In the genomic region with DNA sequence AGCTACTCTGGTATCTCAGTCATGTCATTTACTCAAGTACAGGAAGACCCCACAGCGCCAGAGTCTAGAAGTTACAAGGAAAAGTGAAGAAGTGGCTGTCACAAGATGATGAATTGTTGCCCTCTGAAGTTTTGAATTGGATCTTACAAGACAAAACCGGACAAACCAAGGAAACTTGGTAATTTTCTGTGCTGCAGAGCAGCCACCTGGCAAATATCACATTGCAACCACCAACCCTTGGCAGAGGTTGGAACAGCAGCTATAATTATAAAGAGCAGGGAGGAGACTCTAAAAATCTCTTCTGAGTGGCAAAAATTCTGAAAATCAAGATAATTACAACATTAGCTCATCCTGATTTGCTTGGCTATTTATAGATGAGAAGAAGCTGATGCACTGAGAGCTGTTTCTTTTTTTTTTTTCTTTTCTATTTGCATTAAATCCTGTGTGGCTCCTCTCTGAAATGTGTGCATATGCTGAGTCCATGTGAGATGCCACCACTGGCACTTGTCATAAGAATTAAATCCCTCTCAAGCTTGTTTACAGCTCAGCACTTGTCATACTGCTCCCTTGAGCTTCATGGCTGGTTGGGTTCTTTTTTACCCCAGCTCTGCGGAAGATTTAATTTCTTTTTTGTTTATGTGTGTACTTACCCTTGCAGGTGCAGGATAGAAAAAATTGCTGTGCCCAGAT, we compare ENCODE assay signal across 15 cellular contexts.
A peak's percentile ranks its signal among the peaks of the same experiment; 100 is the strongest.
DNase-seq lines count a peak whose midpoint lies in the region; ATAC-seq and TF ChIP-seq lines count a peak whose summit lies in the region.
"Had no signal": no experiment of that assay in that cellular context is flagged by ENCODE, and none has a peak within 500 bp of the region (broad histone marks: within the 10 kb centered on the region; RNA-seq: fewer than 3 reads in every experiment).

No MANE protein-coding gene starts in this region.

- H3K4me1 ChIP-seq in DND-41 (ENCODE audit: insufficient read depth, low read length): peaks cover 84% of the 10 kb centered on the region
- H3K4me1 ChIP-seq: heart left ventricle had no signal

- peak overlapping the region; percentile 54 for H3K9ac ChIP-seq in DND-41 (ENCODE audit: low read depth, low read length)
- H3K9ac ChIP-seq in neural cell (ENCODE audit: low read length): no peak overlapping the region

- H2AFZ ChIP-seq in DND-41 (ENCODE audit: low read depth, low read length) (peak overlapping the region; percentile 63), neural cell (ENCODE audit: low read depth, low read length) (no peak overlapping the region)

- no peaks in the 10 kb centered on the region for H3F3A ChIP-seq in neural cell (ENCODE audit: insufficient read depth, low read length, poor library complexity, severe bottlenecking)

- H3K9me3 ChIP-seq in DND-41 (ENCODE audit: insufficient read depth, low read length, severe bottlenecking) (no peaks in the 10 kb centered on the region), neural cell (ENCODE audit: low read length) (no peaks in the 10 kb centered on the region)
- H3K9me3 ChIP-seq: heart left ventricle had no signal

- H3K9me2 ChIP-seq in neural cell (ENCODE audit: insufficient read depth, low read length): no peaks in the 10 kb centered on the region

- peak overlapping the region; percentile 95 for H3K27ac ChIP-seq in DND-41 (ENCODE audit: low read length)
- H3K27ac ChIP-seq in neural cell (ENCODE audit: low read length): peak overlapping the region; percentile 36
- H3K27ac ChIP-seq: heart left ventricle had no signal

- peak overlapping the region; percentile 53 for H3K4me2 ChIP-seq in DND-41 (ENCODE audit: insufficient read depth, low read length)
- peak overlapping the region; percentile 17 for H3K4me2 ChIP-seq in neural cell (ENCODE audit: low read length)

- ATAC-seq in DND-41 (ENCODE audit: insufficient read depth, low read depth) (peak; percentile 57), HG03135 (IDR thresholded peaks at IDR 0.05; ENCODE audit: unreplicated experiment) (no peak), HG03139 (IDR thresholded peaks at IDR 0.05; ENCODE audit: unreplicated experiment) (no peak)
- ATAC-seq: heart left ventricle had no signal

- peak; percentile 39 for TF ChIP-seq CTCF in DND-41 (IDR thresholded peaks at IDR 0.05; ENCODE audit: borderline replicate concordance, extremely low read depth, low read length, poor library complexity, severe bottlenecking)
- TF ChIP-seq CTCF in neural cell (IDR thresholded peaks at IDR 0.05; ENCODE audit: poor library complexity, severe bottlenecking): no peak

- peak; percentile 30; the same call in 1 of the 2 replicates for TF ChIP-seq POLR2A in Raji (IDR thresholded peaks at IDR 0.05; ENCODE audit: insufficient read depth, low read depth, low read length)

- no peak for TF ChIP-seq RAD21 in neural cell (conservative IDR thresholded peaks at IDR 0.05)

- H3K36me3 ChIP-seq in DND-41 (ENCODE audit: insufficient read depth, low read length) (no peaks in the 10 kb centered on the region), neural cell (ENCODE audit: insufficient read depth, low read length) (no peaks in the 10 kb centered on the region)
- H3K36me3 ChIP-seq: heart left ventricle had no signal

- H3K4me3 ChIP-seq in DND-41 (ENCODE audit: low read depth in 1 of 2, low read length in 2 of 2) (peak overlapping the region in 1 of 2 experiments; percentile 36; a peak in 2 of 4 replicates), neural cell (ENCODE audit: low read length) (peak overlapping the region; percentile 20)
- H3K4me3 ChIP-seq: heart left ventricle had no signal

- H3K79me2 ChIP-seq in DND-41 (ENCODE audit: insufficient read depth, low read length): no peaks in the 10 kb centered on the region
- H3K79me2 ChIP-seq in neural cell (replicated peaks; ENCODE audit: insufficient read depth, low read length): no peaks in the 10 kb centered on the region

- DNase-seq in DND-41 (peak; percentile 60), NCI-H1694 (lab: John Stamatoyannopoulos, UW) (peak; percentile 13)
- no peak for DNase-seq in activated CD4-positive, alpha-beta T cell treated with anti-CD3 and anti-CD28 coated beads for 1 hour
- DNase-seq: activated naive CD4-positive, alpha-beta T cell; CD4-positive, alpha-beta memory T cell; central memory CD4-positive, alpha-beta T cell; heart left ventricle; IMR-90; NCI-H69; nephron progenitor cell; SIG-M5 had no signal

- H3K27me3 ChIP-seq in DND-41 (ENCODE audit: insufficient read depth, low read length, poor library complexity) (no peaks in the 10 kb centered on the region), neural cell (ENCODE audit: insufficient read depth, low read depth, low read length) (no peaks in the 10 kb centered on the region)

- H4K20me1 ChIP-seq in DND-41 (ENCODE audit: insufficient read depth, low read length): no peaks in the 10 kb centered on the region
- H4K20me1 ChIP-seq in neural cell (ENCODE audit: insufficient read depth): no peaks in the 10 kb centered on the region

- TF ChIP-seq EP300 in neural cell (conservative IDR thresholded peaks at IDR 0.05; ENCODE audit: poor library complexity, severe bottlenecking): peak; percentile 51

TF ChIP-seq in neural cell, 6 proteins besides CTCF, POLR2A, EP300 and RAD21:
- TF ChIP-seq TAF1 (IDR thresholded peaks at IDR 0.05; ENCODE audit: low read depth): no peak
- TF ChIP-seq SMC3 (conservative IDR thresholded peaks at IDR 0.05; ENCODE audit: poor library complexity): no peak
- TF ChIP-seq, protein P1, sequence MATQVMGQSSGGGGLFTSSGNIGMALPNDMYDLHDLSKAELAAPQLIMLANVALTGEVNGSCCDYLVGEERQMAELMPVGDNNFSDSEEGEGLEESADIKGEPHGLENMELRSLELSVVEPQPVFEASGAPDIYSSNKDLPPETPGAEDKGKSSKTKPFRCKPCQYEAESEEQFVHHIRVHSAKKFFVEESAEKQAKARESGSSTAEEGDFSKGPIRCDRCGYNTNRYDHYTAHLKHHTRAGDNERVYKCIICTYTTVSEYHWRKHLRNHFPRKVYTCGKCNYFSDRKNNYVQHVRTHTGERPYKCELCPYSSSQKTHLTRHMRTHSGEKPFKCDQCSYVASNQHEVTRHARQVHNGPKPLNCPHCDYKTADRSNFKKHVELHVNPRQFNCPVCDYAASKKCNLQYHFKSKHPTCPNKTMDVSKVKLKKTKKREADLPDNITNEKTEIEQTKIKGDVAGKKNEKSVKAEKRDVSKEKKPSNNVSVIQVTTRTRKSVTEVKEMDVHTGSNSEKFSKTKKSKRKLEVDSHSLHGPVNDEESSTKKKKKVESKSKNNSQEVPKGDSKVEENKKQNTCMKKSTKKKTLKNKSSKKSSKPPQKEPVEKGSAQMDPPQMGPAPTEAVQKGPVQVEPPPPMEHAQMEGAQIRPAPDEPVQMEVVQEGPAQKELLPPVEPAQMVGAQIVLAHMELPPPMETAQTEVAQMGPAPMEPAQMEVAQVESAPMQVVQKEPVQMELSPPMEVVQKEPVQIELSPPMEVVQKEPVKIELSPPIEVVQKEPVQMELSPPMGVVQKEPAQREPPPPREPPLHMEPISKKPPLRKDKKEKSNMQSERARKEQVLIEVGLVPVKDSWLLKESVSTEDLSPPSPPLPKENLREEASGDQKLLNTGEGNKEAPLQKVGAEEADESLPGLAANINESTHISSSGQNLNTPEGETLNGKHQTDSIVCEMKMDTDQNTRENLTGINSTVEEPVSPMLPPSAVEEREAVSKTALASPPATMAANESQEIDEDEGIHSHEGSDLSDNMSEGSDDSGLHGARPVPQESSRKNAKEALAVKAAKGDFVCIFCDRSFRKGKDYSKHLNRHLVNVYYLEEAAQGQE (IDR thresholded peaks at IDR 0.05; ENCODE audit: borderline replicate concordance): no peak
- TF ChIP-seq POLR2AphosphoS5 (IDR thresholded peaks at IDR 0.05): peak; percentile 54
- no peak for TF ChIP-seq MXI1 (conservative IDR thresholded peaks at IDR 0.05; ENCODE audit: poor library complexity, severe bottlenecking)
- TF ChIP-seq EZH2 (IDR thresholded peaks at IDR 0.05; ENCODE audit: borderline replicate concordance, insufficient read depth, low read length, poor library complexity, severe bottlenecking): no peak
